8 cellular contexts compared by ENCODE assay signal in genomic region chr1:152459596-152460528, GRCh38. TPM values are rescaled to one million over a fixed set of nuclear protein-coding genes. Genes with fewer than 3 reads are reported as not detected.
DNase-seq lines count a peak whose midpoint lies in the region; ATAC-seq, FAIRE-seq and TF ChIP-seq lines count a peak whose summit lies in the region.

No MANE protein-coding gene starts in this region.

- no peak for TF ChIP-seq POLR2A in uterus (IDR thresholded peaks at IDR 0.05)

- in situ Hi-C loops in Caki2 (cut with HindIII; ENCODE audit: low pct_unique_long_range_greater_than_20kb, low sequenced_read_pairs): no loop called here

- DNase-seq in Caki2 (ENCODE audit: low read depth) (peak; percentile 52), GM19239 (ENCODE audit: insufficient read length, low spot score) (peak; percentile 56), RCC 7860 (ENCODE audit: low spot score) (peak; percentile 39), globus pallidus (ENCODE audit: low spot score) (peak; percentile 67), uterus (peak; percentile 21 to 28)
- DNase-seq in activated T-helper 1 cell treated with anti-CD3 and anti-CD28 coated beads, Interleukin-2, amount 50 U/mL, for 16 hours (ENCODE audit: low read depth in 1 of 2, low spot score in 1 of 2): peak; percentile 55 to 65

- intact Hi-C loops in uterus (cut with DNase I; ENCODE audit: low total_unique reads): no loop called here

- ATAC-seq in HG03354 (IDR thresholded peaks at IDR 0.05; ENCODE audit: poor library complexity, severe bottlenecking, unreplicated experiment): peak; percentile 95

- peak overlapping the region; percentile 6 for H3K4me3 ChIP-seq in rectal smooth muscle tissue (ENCODE audit: low read length)
- no peak overlapping the region for H3K4me3 ChIP-seq in uterus

- no peaks in the 10 kb centered on the region for H3K9me3 ChIP-seq in uterus

- peak; percentile 30 to 41 (median 37) for TF ChIP-seq CTCF in uterus (IDR thresholded peaks at IDR 0.05)

- peak; percentile 84 for FAIRE-seq in GM19239 (lab: Jason Lieb, UNC)
- no peak for FAIRE-seq in RCC 7860 (lab: Jason Lieb, UNC)

- H3K27me3 ChIP-seq in rectal smooth muscle tissue (ENCODE audit: control insufficient read depth, insufficient read depth, low read length): no peaks in the 10 kb centered on the region
- no peaks in the 10 kb centered on the region for H3K27me3 ChIP-seq in uterus

- H3K4me1 ChIP-seq in rectal smooth muscle tissue (ENCODE audit: control insufficient read depth, insufficient read depth, low read length) (no peaks in the 10 kb centered on the region), uterus (no peaks in the 10 kb centered on the region)

- no peak overlapping the region for H3K9ac ChIP-seq in rectal smooth muscle tissue (ENCODE audit: low read length)

- H3K27ac ChIP-seq in rectal smooth muscle tissue (ENCODE audit: low read depth, low read length) (no peak overlapping the region), uterus (no peak overlapping the region)

- H3K36me3 ChIP-seq in rectal smooth muscle tissue (ENCODE audit: control insufficient read depth, insufficient read depth, low read length) (no peaks in the 10 kb centered on the region), uterus (no peaks in the 10 kb centered on the region)

RNA-seq across cellular contexts. Expression of gene CRNN, which starts 45.8 kb away (rescaled TPM):
- total RNA-seq in Caki2 (2014; rRNA removed; shearing (Covaris generic); ENCODE audit: low replicate concordance): not detected in 2 replicates
- under 1 TPM in 1 of 4 donors, not detected in 3; 0.28 TPM for total RNA-seq in uterus

RNA-seq across cellular contexts. Expression of gene LCE5A, which starts 50.7 kb away (rescaled TPM):
- not detected in 2 replicates for total RNA-seq in Caki2 (2014; rRNA removed; shearing (Covaris generic); ENCODE audit: low replicate concordance)
- not detected for total RNA-seq in uterus

RNA-seq across cellular contexts. Expression of gene CRCT1, which starts 54.4 kb away (rescaled TPM):
- not detected in 2 replicates for total RNA-seq in Caki2 (2014; rRNA removed; shearing (Covaris generic); ENCODE audit: low replicate concordance)
- total RNA-seq in uterus: not detected
